17 cellular contexts compared by ENCODE assay signal in the genomic region with DNA sequence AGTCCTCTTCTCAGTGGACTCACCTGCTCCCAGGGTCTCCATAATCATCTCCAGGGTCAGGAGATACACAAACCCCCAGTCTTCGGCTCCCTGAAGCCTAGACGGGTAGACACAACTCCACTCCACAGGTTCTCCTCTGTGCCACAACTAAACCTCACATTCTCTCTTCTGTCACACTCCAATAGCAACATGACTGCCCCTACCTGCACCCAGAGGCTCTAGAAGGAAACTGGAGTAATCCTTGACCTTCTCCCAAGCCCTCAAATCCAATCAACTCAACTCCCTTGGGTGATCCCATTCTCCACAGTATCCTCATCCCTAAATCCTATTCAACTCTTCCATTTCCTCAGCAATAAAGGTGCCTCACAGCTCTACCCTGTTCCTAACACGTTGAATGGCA. TPM values are rescaled to one million over a fixed set of nuclear protein-coding genes. Genes with fewer than 3 reads are reported as not detected.
DNase-seq lines count a peak whose midpoint lies in the region; ATAC-seq, FAIRE-seq and TF ChIP-seq lines count a peak whose summit lies in the region.
"Had no signal": no experiment of that assay in that cellular context is flagged by ENCODE, and none has a peak within 500 bp of the region (broad histone marks: within the 10 kb centered on the region; RNA-seq: fewer than 3 reads in every experiment).

No MANE protein-coding gene starts in this region.

- peak overlapping the region; percentile 16 for H3K4ac ChIP-seq in trophoblast cell (ENCODE audit: low read depth, low read length)

- FAIRE-seq in astrocyte (lab: Jason Lieb, UNC) = no peak
- FAIRE-seq: A549, endothelial cell of umbilical vein, keratinocyte, small intestine, TTC549 had no signal

- no peak overlapping the region for H2BK120ac ChIP-seq in trophoblast cell (ENCODE audit: insufficient read depth, low read length, poor library complexity)

- H3K27ac ChIP-seq in astrocyte (ENCODE audit: low read depth, low read length) (no peak overlapping the region), trophoblast cell (ENCODE audit: low read depth, low read length) (no peak overlapping the region), psoas muscle (no peak overlapping the region), Peyer's patch (no peak overlapping the region)
- H3K27ac ChIP-seq: A549 had no signal

- no peak for TF ChIP-seq CTCF in Loucy (conservative IDR thresholded peaks at IDR 0.05; ENCODE audit: low read length)
- no peak for TF ChIP-seq CTCF in astrocyte (IDR thresholded peaks at IDR 0.05; ENCODE audit: insufficient read depth, low read depth, low read length)
- no peak for TF ChIP-seq CTCF in psoas muscle (IDR thresholded peaks at IDR 0.05)
- no peak for TF ChIP-seq CTCF in Peyer's patch (IDR thresholded peaks at IDR 0.05)

- peaks cover 17% of the 10 kb centered on the region for H3K79me1 ChIP-seq in trophoblast cell (ENCODE audit: low read length)

- no peaks in the 10 kb centered on the region for H3K27me3 Mint-ChIP-seq in activated CD4-positive, alpha-beta T cell treated with anti-CD3 and anti-CD28 coated beads, Interleukin-2, amount 10 ng/mL, durations not matched to agents 24 days and 14 days
- no peaks in the 10 kb centered on the region for H3K27me3 Mint-ChIP-seq in astrocyte (ENCODE audit: low read depth, unreplicated experiment)

- H3K9me3 ChIP-seq in Loucy (ENCODE audit: insufficient read depth, low read depth, low read length) (no peaks in the 10 kb centered on the region), astrocyte (ENCODE audit: insufficient read depth, low read depth, low read length) (no peaks in the 10 kb centered on the region), trophoblast cell (ENCODE audit: insufficient read depth, low read depth, low read length) (no peaks in the 10 kb centered on the region), psoas muscle (no peaks in the 10 kb centered on the region), Peyer's patch (no peaks in the 10 kb centered on the region)
- H3K9me3 ChIP-seq: A549 had no signal

- H3K4me2 ChIP-seq in Loucy (ENCODE audit: low read depth, low read length, poor library complexity, severe bottlenecking) (peak overlapping the region; percentile 93), astrocyte (ENCODE audit: low read length) (no peak overlapping the region), trophoblast cell (ENCODE audit: low read length) (no peak overlapping the region)
- H3K4me2 ChIP-seq: A549 had no signal

- H3K27ac Mint-ChIP-seq in activated CD4-positive, alpha-beta T cell treated with anti-CD3 and anti-CD28 coated beads, Interleukin-2, amount 10 ng/mL, durations not matched to agents 24 days and 14 days = peak overlapping the region; percentile 68
- H3K27ac Mint-ChIP-seq in astrocyte (ENCODE audit: unreplicated experiment) = no peak overlapping the region

- H3K79me2 ChIP-seq in Loucy (ENCODE audit: insufficient read depth, low read length) (peaks cover 98% of the 10 kb centered on the region), astrocyte (ENCODE audit: insufficient read depth, low read length) (peaks cover 94% of the 10 kb centered on the region), trophoblast cell (ENCODE audit: control insufficient read depth, insufficient read depth, low read length, poor library complexity) (peaks cover 23% of the 10 kb centered on the region)

- H3K9me3 Mint-ChIP-seq in activated CD4-positive, alpha-beta T cell treated with anti-CD3 and anti-CD28 coated beads, Interleukin-2, amount 10 ng/mL, durations not matched to agents 24 days and 14 days = no peaks in the 10 kb centered on the region
- H3K9me3 Mint-ChIP-seq in astrocyte (ENCODE audit: unreplicated experiment) = no peaks in the 10 kb centered on the region
- H3K9me3 Mint-ChIP-seq: nephron had no signal

- H3K36me3 Mint-ChIP-seq in activated CD4-positive, alpha-beta T cell treated with anti-CD3 and anti-CD28 coated beads, Interleukin-2, amount 10 ng/mL, durations not matched to agents 24 days and 14 days (ENCODE audit: low read depth) = peaks cover 84% of the 10 kb centered on the region
- H3K36me3 Mint-ChIP-seq in astrocyte (ENCODE audit: low read depth, unreplicated experiment) = peaks cover 17% of the 10 kb centered on the region

- peaks cover 65% of the 10 kb centered on the region for H3K4me1 Mint-ChIP-seq in activated CD4-positive, alpha-beta T cell treated with anti-CD3 and anti-CD28 coated beads, Interleukin-2, amount 10 ng/mL, durations not matched to agents 24 days and 14 days
- H3K4me1 Mint-ChIP-seq in astrocyte (ENCODE audit: low read depth, unreplicated experiment) = peaks cover 16% of the 10 kb centered on the region

- H4K91ac ChIP-seq in trophoblast cell (ENCODE audit: low read depth, low read length) = no peak overlapping the region

- WGBS in trophoblast cell (ENCODE audit: extremely low coverage, insufficient coverage, insufficient read length) = no CpG with 5 or more reads among the region's 3 CpGs
- WGBS in psoas muscle, 3 donors = 81 to 92% (median 84%) methylated on average over 3 of the region's 3 CpGs

- H2AFZ ChIP-seq in Loucy (ENCODE audit: low read length) (no peak overlapping the region), astrocyte (ENCODE audit: low read depth, low read length) (no peak overlapping the region), trophoblast cell (ENCODE audit: insufficient read depth, low read length, poor library complexity) (no peak overlapping the region)

- no peak overlapping the region for H2BK12ac ChIP-seq in trophoblast cell (ENCODE audit: low read length)

- H3K4me3 ChIP-seq in Loucy (ENCODE audit: low read length, poor library complexity, severe bottlenecking) (peak overlapping the region; percentile 12), astrocyte (ENCODE audit: insufficient read depth, low read depth, low read length) (no peak overlapping the region), trophoblast cell (ENCODE audit: low read depth, low read length) (no peak overlapping the region), psoas muscle (no peak overlapping the region), Peyer's patch (no peak overlapping the region)
- H3K4me3 ChIP-seq: A549 had no signal

- peak overlapping the region; percentile 33 for H3K9ac ChIP-seq in Loucy (ENCODE audit: low read depth, low read length, poor library complexity, severe bottlenecking)
- no peak overlapping the region for H3K9ac ChIP-seq in astrocyte (ENCODE audit: low read length)
- no peak overlapping the region for H3K9ac ChIP-seq in trophoblast cell (ENCODE audit: low read length)

- no peak overlapping the region for H4K8ac ChIP-seq in trophoblast cell (ENCODE audit: low read depth, low read length)

- no peak overlapping the region for H3K14ac ChIP-seq in trophoblast cell (ENCODE audit: low read length)

- no peak for DNase-seq in activated CD4-positive, alpha-beta T cell treated with anti-CD3 and anti-CD28 coated beads, Interleukin-2, amount 10 ng/mL, durations not matched to agents 24 days and 14 days
- DNase-seq in activated CD4-positive, alpha-beta T cell treated with anti-CD3 and anti-CD28 coated beads, Interleukin-2, amount 50 U/mL, for 1 hour = no peak
- DNase-seq in astrocyte (ENCODE audit: low read depth) (no peak), trophoblast cell (no peak), psoas muscle (no peak), Peyer's patch (no peak), islet precursor cell (no peak)
- DNase-seq: NCI-H1436, NCI-H510A treated with DMSO at 0.1 percent for 48 hours, small intestine had no signal

- H3K27me3 ChIP-seq in Loucy (ENCODE audit: insufficient read depth, low read length, poor library complexity, severe bottlenecking) (no peaks in the 10 kb centered on the region), astrocyte (ENCODE audit: insufficient read depth, low read length) (no peaks in the 10 kb centered on the region), trophoblast cell (ENCODE audit: insufficient read depth, low read length) (no peaks in the 10 kb centered on the region), psoas muscle (ENCODE audit: insufficient read depth in 3 of 3, low read length in 2 of 3) (no peaks in the 10 kb centered on the region), Peyer's patch (no peaks in the 10 kb centered on the region)

- no peak for TF ChIP-seq POLR2A in Peyer's patch (IDR thresholded peaks at IDR 0.05)

- no peaks in the 10 kb centered on the region for H3F3A ChIP-seq in Loucy (ENCODE audit: low read depth)

- no peaks in the 10 kb centered on the region for H3K9me2 ChIP-seq in Loucy (replicated peaks; ENCODE audit: low read depth, low read length)

- H4K12ac ChIP-seq in trophoblast cell (ENCODE audit: low read depth, low read length) = no peak overlapping the region

- no peak overlapping the region for H2BK5ac ChIP-seq in trophoblast cell (ENCODE audit: low read depth, low read length, poor library complexity)

- no peak for ATAC-seq in psoas muscle
- ATAC-seq: A549 had no signal

- intact Hi-C loops in activated CD4-positive, alpha-beta T cell treated with anti-CD3 and anti-CD28 coated beads, Interleukin-2, amount 10 ng/mL, durations not matched to agents 24 days and 14 days (cut with micrococcal nuclease) = no loop called here
- intact Hi-C loops in psoas muscle (cut with DNase I) = no loop called here

- H3K36me3 ChIP-seq in Loucy (ENCODE audit: insufficient read depth, low read length) = peaks cover 77% of the 10 kb centered on the region
- peaks cover 44% of the 10 kb centered on the region for H3K36me3 ChIP-seq in astrocyte (ENCODE audit: insufficient read depth, low read length)
- H3K36me3 ChIP-seq in trophoblast cell (ENCODE audit: control insufficient read depth in 1 of 2, insufficient read depth in 2 of 2, low read length in 2 of 2) = peaks cover 42 to 57% of the 10 kb centered on the region in 2 experiments
- peaks cover 15 to 77% of the 10 kb centered on the region in 2 donors for H3K36me3 ChIP-seq in psoas muscle (ENCODE audit: insufficient read depth in 1 of 2, low read depth in 1 of 2)
- peaks cover 0 to 65% (median 0%) of the 10 kb centered on the region in 3 donors for H3K36me3 ChIP-seq in Peyer's patch

- H3K18ac ChIP-seq in trophoblast cell (ENCODE audit: low read length) = no peak overlapping the region

- H4K20me1 ChIP-seq in Loucy (ENCODE audit: insufficient read depth, low read length, poor library complexity, severe bottlenecking) = peaks cover 92% of the 10 kb centered on the region
- H4K20me1 ChIP-seq in astrocyte (ENCODE audit: insufficient read depth, low read length) = peaks cover 91% of the 10 kb centered on the region

- H2AK5ac ChIP-seq in trophoblast cell (ENCODE audit: low read length) = no peak overlapping the region

- no peak overlapping the region for H3K23ac ChIP-seq in trophoblast cell (ENCODE audit: low read length)

- peaks cover 47% of the 10 kb centered on the region for H3K4me1 ChIP-seq in Loucy (ENCODE audit: insufficient read depth, low read length, poor library complexity, severe bottlenecking)
- peaks cover 17% of the 10 kb centered on the region for H3K4me1 ChIP-seq in astrocyte (ENCODE audit: insufficient read depth, low read length)
- peaks cover 0 to 7% of the 10 kb centered on the region in 2 experiments for H3K4me1 ChIP-seq in trophoblast cell (ENCODE audit: control insufficient read depth in 1 of 2, insufficient read depth in 2 of 2, low read length in 2 of 2)
- H3K4me1 ChIP-seq in psoas muscle = peaks cover 19% of the 10 kb centered on the region
- H3K4me1 ChIP-seq in Peyer's patch = peaks cover 0 to 36% (median 8%) of the 10 kb centered on the region in 4 donors

- peak overlapping the region; percentile 18 for H3K4me3 Mint-ChIP-seq in activated CD4-positive, alpha-beta T cell treated with anti-CD3 and anti-CD28 coated beads, Interleukin-2, amount 10 ng/mL, durations not matched to agents 24 days and 14 days
- peak overlapping the region; percentile 30 for H3K4me3 Mint-ChIP-seq in astrocyte (ENCODE audit: unreplicated experiment)
- H3K4me3 Mint-ChIP-seq: nephron had no signal

RNA-seq across cellular contexts. Expression of a gene that starts 16.2 kb away (rescaled TPM):
- 513 and 516 TPM in 2 replicates for total RNA-seq in activated CD4-positive, alpha-beta T cell treated with anti-CD3 and anti-CD28 coated beads, Interleukin-2, amount 10 ng/mL, durations not matched to agents 24 days and 14 days
- total RNA-seq in astrocyte (143 and 151 TPM in 2 replicates), psoas muscle (100 to 1,000 TPM in 2 of 4 donors, 10 to 100 TPM in 2; 68.0 to 154 (median 110) TPM), Peyer's patch (100 to 1,000 TPM; 145 to 177 (median 160) TPM)
- 123 and 124 TPM in 2 replicates for polyA plus RNA-seq in trophoblast cell (2013)
- polyA plus RNA-seq in psoas muscle = 100 to 1,000 TPM in 1 of 3 donors, 10 to 100 TPM in 2; 62.1 to 126 (median 75.2) TPM

RNA-seq across cellular contexts. Expression of a gene that starts 21.3 kb away (rescaled TPM):
- total RNA-seq in activated CD4-positive, alpha-beta T cell treated with anti-CD3 and anti-CD28 coated beads, Interleukin-2, amount 10 ng/mL, durations not matched to agents 24 days and 14 days = not detected in 2 replicates
- total RNA-seq in astrocyte = not detected in 2 replicates
- 0.14 and 0.64 TPM in 2 replicates for polyA plus RNA-seq in trophoblast cell (2013)
- 1 to 10 TPM in 1 of 4 donors, not detected in 3; 3.0 TPM for total RNA-seq in psoas muscle
- under 1 TPM in 2 of 3 donors, not detected in 1; 0.18 to 0.74 TPM for polyA plus RNA-seq in psoas muscle
- total RNA-seq in Peyer's patch = not detected
- total RNA-seq: endothelial cell of umbilical vein, glomerular endothelial cell had no signal
- polyA plus RNA-seq: A549, endothelial cell of umbilical vein, keratinocyte had no signal

RNA-seq across cellular contexts. Expression of a gene that starts 44.2 kb away (rescaled TPM):
- 1.5 and 1.6 TPM in 2 replicates for total RNA-seq in activated CD4-positive, alpha-beta T cell treated with anti-CD3 and anti-CD28 coated beads, Interleukin-2, amount 10 ng/mL, durations not matched to agents 24 days and 14 days
- total RNA-seq in astrocyte (2.6 and 2.8 TPM in 2 replicates), psoas muscle (1 to 10 TPM; 1.2 to 2.1 (median 1.5) TPM), Peyer's patch (10 to 100 TPM; 21.5 to 51.7 (median 26.9) TPM)
- 1.5 and 1.8 TPM in 2 replicates for polyA plus RNA-seq in trophoblast cell (2013)
- polyA plus RNA-seq in psoas muscle = 1 to 10 TPM; 2.0 to 9.8 (median 2.5) TPM
